Comparison of ENCODE assay signal across 28 cellular contexts in the genomic region with DNA sequence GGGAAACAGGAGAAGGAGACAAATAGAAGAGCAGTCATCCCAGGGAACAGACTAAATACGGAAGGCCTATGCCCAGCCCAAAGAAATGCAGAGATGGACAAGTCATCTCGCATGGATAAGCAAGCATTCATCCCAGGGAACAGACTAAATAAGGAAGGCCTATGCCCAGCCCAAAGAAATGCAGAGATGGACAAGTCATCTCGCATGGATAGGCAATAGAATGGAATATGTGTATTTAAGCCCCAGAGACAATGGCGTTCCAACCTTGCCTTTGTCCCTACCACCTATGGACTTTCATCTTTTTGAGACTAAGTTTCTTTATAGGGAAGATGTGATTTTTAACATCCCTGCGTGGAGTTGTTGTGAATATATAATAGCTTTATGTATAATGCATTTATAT.
"Had no signal": no experiment of that assay in that cellular context is flagged by ENCODE, and none has a peak within 500 bp of the region (broad histone marks: within the 10 kb centered on the region; RNA-seq: fewer than 3 reads in every experiment).

No MANE protein-coding gene starts in this region.

- H3K4me1 ChIP-seq: adrenal gland, body of pancreas, colonic mucosa, esophagus squamous epithelium had no signal

- H3K36me3 Mint-ChIP-seq: activated naive CD4-positive, alpha-beta T cell treated with anti-CD3 and anti-CD28 coated beads, Interleukin-2, amount 50 U/mL, for 24 hours; activated naive CD8-positive, alpha-beta T cell treated with anti-CD3 and anti-CD28 coated beads for 36 hours had no signal

- H3K4me1 Mint-ChIP-seq: activated B cell treated with CpG ODN at 0.5 μM for 24 hours; activated naive CD4-positive, alpha-beta T cell treated with anti-CD3 and anti-CD28 coated beads, Interleukin-2, amount 50 U/mL, for 24 hours; activated naive CD8-positive, alpha-beta T cell treated with anti-CD3 and anti-CD28 coated beads for 36 hours; activated naive CD8-positive, alpha-beta T cell treated with anti-CD3 and anti-CD28 coated beads, Interleukin-2, amount 50 U/mL, for 24 hours; activated T-helper 17 cell treated with anti-CD3 and anti-CD28 coated beads, Interleukin-2, amount 50 U/mL, for 72 hours had no signal

- ATAC-seq: activated CD4-positive, CD25-positive, alpha-beta regulatory T cell treated with anti-CD3 and anti-CD28 coated beads, Interleukin-2, amount 50 U/mL, for 24 hours; activated CD8-positive, alpha-beta T cell treated with anti-CD3 and anti-CD28 coated beads for 36 hours; activated naive CD8-positive, alpha-beta T cell treated with anti-CD3 and anti-CD28 coated beads, Interleukin-2, amount 50 U/mL, for 24 hours; activated T-cell treated with anti-CD3 and anti-CD28 coated beads, Interleukin-2, amount 50 U/mL, for 4 hours; activated T-helper 17 cell treated with anti-CD3 and anti-CD28 coated beads, Interleukin-2, amount 50 U/mL, for 72 hours; body of pancreas had no signal

- H3K27me3 ChIP-seq: adrenal gland, body of pancreas, cardiac muscle cell, colonic mucosa, esophagus squamous epithelium had no signal

- H3K36me3 ChIP-seq: adrenal gland, cardiac muscle cell, colonic mucosa, esophagus squamous epithelium had no signal

- H3K27me3 Mint-ChIP-seq: activated B cell treated with CpG ODN at 0.5 μM for 24 hours; activated naive CD4-positive, alpha-beta T cell treated with anti-CD3 and anti-CD28 coated beads, Interleukin-2, amount 50 U/mL, for 24 hours; activated naive CD8-positive, alpha-beta T cell treated with anti-CD3 and anti-CD28 coated beads for 36 hours; activated naive CD8-positive, alpha-beta T cell treated with anti-CD3 and anti-CD28 coated beads, Interleukin-2, amount 50 U/mL, for 24 hours had no signal

- H3K27ac ChIP-seq: adrenal gland, body of pancreas, colonic mucosa, epithelial cell of prostate, esophagus squamous epithelium had no signal

- H3K4me3 ChIP-seq: adrenal gland, body of pancreas, cardiac muscle cell, colonic mucosa, esophagus squamous epithelium had no signal

- H3K4me3 Mint-ChIP-seq: activated B cell treated with CpG ODN at 0.5 μM for 24 hours; activated CD8-positive, alpha-beta T cell treated with anti-CD3 and anti-CD28 coated beads for 36 hours; activated naive CD4-positive, alpha-beta T cell treated with anti-CD3 and anti-CD28 coated beads for 36 hours; activated naive CD4-positive, alpha-beta T cell treated with anti-CD3 and anti-CD28 coated beads, Interleukin-2, amount 50 U/mL, for 24 hours; activated naive CD8-positive, alpha-beta T cell treated with anti-CD3 and anti-CD28 coated beads for 36 hours; activated naive CD8-positive, alpha-beta T cell treated with anti-CD3 and anti-CD28 coated beads, Interleukin-2, amount 50 U/mL, for 24 hours; activated T-cell treated with anti-CD3 and anti-CD28 coated beads, Interleukin-2, amount 50 U/mL, for 4 hours; activated T-helper 17 cell treated with anti-CD3 and anti-CD28 coated beads, Interleukin-2, amount 50 U/mL, for 72 hours had no signal

- H3K9me3 ChIP-seq: adrenal gland, body of pancreas, colonic mucosa, esophagus squamous epithelium had no signal

- H3K27ac Mint-ChIP-seq: activated B cell treated with CpG ODN at 0.5 μM for 24 hours; activated CD8-positive, alpha-beta T cell treated with anti-CD3 and anti-CD28 coated beads for 36 hours; activated naive CD4-positive, alpha-beta T cell treated with anti-CD3 and anti-CD28 coated beads for 36 hours; activated naive CD4-positive, alpha-beta T cell treated with anti-CD3 and anti-CD28 coated beads, Interleukin-2, amount 50 U/mL, for 24 hours; activated naive CD8-positive, alpha-beta T cell treated with anti-CD3 and anti-CD28 coated beads for 36 hours; activated naive CD8-positive, alpha-beta T cell treated with anti-CD3 and anti-CD28 coated beads, Interleukin-2, amount 50 U/mL, for 24 hours; activated T-helper 17 cell treated with anti-CD3 and anti-CD28 coated beads, Interleukin-2, amount 50 U/mL, for 72 hours had no signal

- DNase-seq: activated B cell treated with CpG ODN at 0.5 μM for 24 hours; activated CD4-positive, alpha-beta T cell treated with anti-CD3 and anti-CD28 coated beads for 48 hours; activated CD4-positive, alpha-beta T cell treated with anti-CD3 and anti-CD28 coated beads, Interleukin-2, amount 50 U/mL, for 1 hour; activated CD4-positive, alpha-beta T cell treated with anti-CD3 and anti-CD28 coated beads, Interleukin-2, amount 50 U/mL, for 48 hours; activated CD8-positive, alpha-beta memory T cell treated with anti-CD3 and anti-CD28 coated beads for 24 hours; activated CD8-positive, alpha-beta T cell treated with anti-CD3 and anti-CD28 coated beads for 36 hours; activated effector memory CD4-positive, alpha-beta T cell treated with Interleukin-2 at 50 U/mL for 16 hours; activated naive CD4-positive, alpha-beta T cell treated with anti-CD3 and anti-CD28 coated beads for 36 hours; activated naive CD8-positive, alpha-beta T cell treated with anti-CD3 and anti-CD28 coated beads for 36 hours; activated naive CD8-positive, alpha-beta T cell treated with anti-CD3 and anti-CD28 coated beads, Interleukin-2, amount 50 U/mL, for 24 hours; activated T-cell treated with anti-CD3 and anti-CD28 coated beads, Interleukin-2, amount 50 U/mL, for 4 hours; adrenal gland; amygdala; aorta; body of pancreas; central memory CD4-positive, alpha-beta T cell; cerebellar nuclear complex; colonic mucosa; effector CD8-positive, alpha-beta T cell; esophagus squamous epithelium; head of caudate nucleus; T-helper 1 cell; T-helper 2 cell had no signal

- H3K9me3 Mint-ChIP-seq: activated B cell treated with CpG ODN at 0.5 μM for 24 hours; activated CD8-positive, alpha-beta T cell treated with anti-CD3 and anti-CD28 coated beads for 36 hours; activated naive CD4-positive, alpha-beta T cell treated with anti-CD3 and anti-CD28 coated beads for 36 hours; activated naive CD4-positive, alpha-beta T cell treated with anti-CD3 and anti-CD28 coated beads, Interleukin-2, amount 50 U/mL, for 24 hours; activated naive CD8-positive, alpha-beta T cell treated with anti-CD3 and anti-CD28 coated beads for 36 hours; activated naive CD8-positive, alpha-beta T cell treated with anti-CD3 and anti-CD28 coated beads, Interleukin-2, amount 50 U/mL, for 24 hours; activated T-cell treated with anti-CD3 and anti-CD28 coated beads, Interleukin-2, amount 50 U/mL, for 4 hours; activated T-helper 17 cell treated with anti-CD3 and anti-CD28 coated beads, Interleukin-2, amount 50 U/mL, for 72 hours had no signal
